ENCODE assay signal across 3 cellular contexts in the genomic region with DNA sequence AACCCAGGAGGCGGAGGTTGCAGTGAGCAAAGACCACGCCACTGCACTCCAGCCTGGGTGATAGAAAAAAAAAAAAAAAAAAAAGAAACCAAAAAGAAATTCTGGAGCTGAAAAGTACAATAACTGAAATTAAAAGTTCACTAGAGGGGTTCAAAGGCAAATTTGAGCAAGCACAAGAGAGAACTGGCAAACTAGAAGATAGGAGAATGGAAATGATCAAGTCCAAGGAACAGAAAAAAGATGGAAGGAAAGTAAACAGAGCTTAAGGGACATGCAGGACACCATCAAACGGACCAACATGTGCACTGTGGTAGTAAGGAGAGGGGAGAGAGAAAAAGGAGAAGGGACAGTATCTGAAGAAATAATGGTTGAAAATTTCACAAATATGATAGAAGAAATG.
A peak's percentile ranks its signal among the peaks of the same experiment; 100 is the strongest.
TF ChIP-seq lines count a peak whose summit lies in the region.

No MANE protein-coding gene starts in this region.

TF ChIP-seq in SK-N-SH treated with all-trans-retinoic acid at 6 μM for 48 hours, 23 proteins besides CTCF, POLR2A, EP300 and RAD21:
- TF ChIP-seq ZNF8 (CRISPR knock-in tag; IDR thresholded peaks at IDR 0.05) (no peak), ISL1 (CRISPR knock-in tag; IDR thresholded peaks at IDR 0.05) (no peak), ZFP30 (CRISPR knock-in tag; IDR thresholded peaks at IDR 0.05) (peak; percentile 86), ESRRG (CRISPR knock-in tag; IDR thresholded peaks at IDR 0.05) (no peak)
TF ChIP-seq in SK-N-SH treated with all-trans-retinoic acid at 6 μM for 48 hours: peak in this region for 1.

TF ChIP-seq in SK-N-SH, 30 proteins besides CTCF, POLR2A, EP300 and RAD21:
- TF ChIP-seq NRF1 (IDR thresholded peaks at IDR 0.05; ENCODE audit: low read depth, low read length) (no peak), YY1 (IDR thresholded peaks at IDR 0.05; ENCODE audit: low read depth) (no peak), GABPA (IDR thresholded peaks at IDR 0.05; ENCODE audit: low read depth) (no peak), ZBTB33 (IDR thresholded peaks at IDR 0.05; ENCODE audit: borderline replicate concordance, low read depth) (no peak), GATA2 (CRISPR knock-in tag; IDR thresholded peaks at IDR 0.05) (no peak), EZH2phosphoT487 (IDR thresholded peaks at IDR 0.05; ENCODE audit: borderline replicate concordance, low read depth) (no peak)
TF ChIP-seq in SK-N-SH: peak in this region for 0.

TF ChIP-seq in GM12878, 131 proteins besides CTCF, POLR2A, EP300 and RAD21 (continued from another document):
- no peak for TF ChIP-seq NR2F1 (conservative IDR thresholded peaks at IDR 0.05)
- TF ChIP-seq MYC (IDR thresholded peaks at IDR 0.05; ENCODE audit: insufficient read depth, insufficient read length, insufficient replicate concordance, low read length, severe bottlenecking): no peak
- no peak for TF ChIP-seq RB1 (IDR thresholded peaks at IDR 0.05; ENCODE audit: borderline replicate concordance)
- TF ChIP-seq NFXL1 (IDR thresholded peaks at IDR 0.05; ENCODE audit: borderline replicate concordance): no peak
- no peak for TF ChIP-seq HCFC1 (IDR thresholded peaks at IDR 0.05; ENCODE audit: low read length)
- no peak for TF ChIP-seq BCL3 (IDR thresholded peaks at IDR 0.05; ENCODE audit: borderline replicate concordance, insufficient read depth, low read depth, low read length, poor library complexity, severe bottlenecking)
- no peak for TF ChIP-seq RCOR1 (conservative IDR thresholded peaks at IDR 0.05; ENCODE audit: low read depth, low read length)
- TF ChIP-seq, protein P1, sequence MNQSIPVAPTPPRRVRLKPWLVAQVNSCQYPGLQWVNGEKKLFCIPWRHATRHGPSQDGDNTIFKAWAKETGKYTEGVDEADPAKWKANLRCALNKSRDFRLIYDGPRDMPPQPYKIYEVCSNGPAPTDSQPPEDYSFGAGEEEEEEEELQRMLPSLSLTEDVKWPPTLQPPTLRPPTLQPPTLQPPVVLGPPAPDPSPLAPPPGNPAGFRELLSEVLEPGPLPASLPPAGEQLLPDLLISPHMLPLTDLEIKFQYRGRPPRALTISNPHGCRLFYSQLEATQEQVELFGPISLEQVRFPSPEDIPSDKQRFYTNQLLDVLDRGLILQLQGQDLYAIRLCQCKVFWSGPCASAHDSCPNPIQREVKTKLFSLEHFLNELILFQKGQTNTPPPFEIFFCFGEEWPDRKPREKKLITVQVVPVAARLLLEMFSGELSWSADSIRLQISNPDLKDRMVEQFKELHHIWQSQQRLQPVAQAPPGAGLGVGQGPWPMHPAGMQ (IDR thresholded peaks at IDR 0.05; ENCODE audit: borderline replicate concordance): no peak
- no peak for TF ChIP-seq ZNF622 (IDR thresholded peaks at IDR 0.05)
- TF ChIP-seq, protein P2, sequence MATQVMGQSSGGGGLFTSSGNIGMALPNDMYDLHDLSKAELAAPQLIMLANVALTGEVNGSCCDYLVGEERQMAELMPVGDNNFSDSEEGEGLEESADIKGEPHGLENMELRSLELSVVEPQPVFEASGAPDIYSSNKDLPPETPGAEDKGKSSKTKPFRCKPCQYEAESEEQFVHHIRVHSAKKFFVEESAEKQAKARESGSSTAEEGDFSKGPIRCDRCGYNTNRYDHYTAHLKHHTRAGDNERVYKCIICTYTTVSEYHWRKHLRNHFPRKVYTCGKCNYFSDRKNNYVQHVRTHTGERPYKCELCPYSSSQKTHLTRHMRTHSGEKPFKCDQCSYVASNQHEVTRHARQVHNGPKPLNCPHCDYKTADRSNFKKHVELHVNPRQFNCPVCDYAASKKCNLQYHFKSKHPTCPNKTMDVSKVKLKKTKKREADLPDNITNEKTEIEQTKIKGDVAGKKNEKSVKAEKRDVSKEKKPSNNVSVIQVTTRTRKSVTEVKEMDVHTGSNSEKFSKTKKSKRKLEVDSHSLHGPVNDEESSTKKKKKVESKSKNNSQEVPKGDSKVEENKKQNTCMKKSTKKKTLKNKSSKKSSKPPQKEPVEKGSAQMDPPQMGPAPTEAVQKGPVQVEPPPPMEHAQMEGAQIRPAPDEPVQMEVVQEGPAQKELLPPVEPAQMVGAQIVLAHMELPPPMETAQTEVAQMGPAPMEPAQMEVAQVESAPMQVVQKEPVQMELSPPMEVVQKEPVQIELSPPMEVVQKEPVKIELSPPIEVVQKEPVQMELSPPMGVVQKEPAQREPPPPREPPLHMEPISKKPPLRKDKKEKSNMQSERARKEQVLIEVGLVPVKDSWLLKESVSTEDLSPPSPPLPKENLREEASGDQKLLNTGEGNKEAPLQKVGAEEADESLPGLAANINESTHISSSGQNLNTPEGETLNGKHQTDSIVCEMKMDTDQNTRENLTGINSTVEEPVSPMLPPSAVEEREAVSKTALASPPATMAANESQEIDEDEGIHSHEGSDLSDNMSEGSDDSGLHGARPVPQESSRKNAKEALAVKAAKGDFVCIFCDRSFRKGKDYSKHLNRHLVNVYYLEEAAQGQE (IDR thresholded peaks at IDR 0.05; ENCODE audit: low read depth, low read length): no peak
- no peak for TF ChIP-seq BCL11A (IDR thresholded peaks at IDR 0.05; ENCODE audit: low read depth, low read length)
- TF ChIP-seq NR2C2 (IDR thresholded peaks at IDR 0.05; ENCODE audit: borderline replicate concordance, control insufficient read depth, insufficient read length, low read depth): no peak
